In the genomic region with DNA sequence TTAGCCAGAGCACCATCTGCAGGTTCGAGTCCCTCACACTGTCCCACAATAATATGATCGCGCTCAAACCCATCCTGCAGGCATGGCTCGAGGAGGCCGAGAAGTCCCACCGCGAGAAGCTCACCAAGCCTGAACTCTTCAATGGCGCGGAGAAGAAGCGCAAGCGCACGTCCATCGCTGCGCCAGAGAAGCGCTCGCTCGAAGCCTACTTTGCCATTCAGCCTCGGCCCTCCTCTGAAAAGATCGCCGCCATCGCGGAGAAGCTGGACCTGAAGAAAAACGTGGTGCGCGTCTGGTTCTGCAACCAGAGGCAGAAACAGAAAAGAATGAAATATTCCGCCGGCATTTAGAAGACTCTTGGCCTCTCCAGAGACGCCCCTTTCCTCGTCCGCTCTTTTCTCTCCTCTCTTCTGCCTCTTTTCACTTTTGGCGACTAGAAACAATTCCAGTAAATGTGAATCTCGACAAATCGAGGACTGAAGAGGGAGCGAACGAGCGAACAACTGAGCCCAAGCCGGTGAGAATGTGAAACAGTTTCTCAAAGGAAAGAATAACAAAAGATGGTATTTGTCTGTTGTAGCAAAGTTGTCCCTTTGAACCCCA, we compare ENCODE assay signal across 29 cellular contexts. TPM values are rescaled to one million over a fixed set of nuclear protein-coding genes. Genes with fewer than 3 reads are reported as not detected.
DNase-seq lines count a peak whose midpoint lies in the region; ATAC-seq, FAIRE-seq and TF ChIP-seq lines count a peak whose summit lies in the region.
"Had no signal": no experiment of that assay in that cellular context is flagged by ENCODE, and none has a peak within 500 bp of the region (broad histone marks: within the 10 kb centered on the region; RNA-seq: fewer than 3 reads in every experiment).

No MANE protein-coding gene starts in this region.

- no peak overlapping the region for H2AK5ac ChIP-seq in H1 (ENCODE audit: low read depth, low read length)

- H4K20me1 ChIP-seq in H1 (replicated peaks in 1 of 2; ENCODE audit: control insufficient read depth in 1 of 2, insufficient read depth in 2 of 2, low read length in 2 of 2): peaks cover 13 to 16% of the 10 kb centered on the region in 2 experiments
- H4K20me1 ChIP-seq in neural cell (ENCODE audit: insufficient read depth): no peaks in the 10 kb centered on the region
- H4K20me1 ChIP-seq: BLaER1 treated with 17β-estradiol and CSF1 and Interleukin-3, amounts not matched to agents 10 nM and 100 nM had no signal

- no peak overlapping the region for H3K18ac ChIP-seq in H1 (ENCODE audit: extremely low read depth, low read length)

- H2BK20ac ChIP-seq in H1 (ENCODE audit: low read length): no peak overlapping the region

- H3K4me1 ChIP-seq in HUES48 (ENCODE audit: control insufficient read depth, insufficient read depth, low read length) (peaks cover 10% of the 10 kb centered on the region), H1 (replicated peaks in 1 of 4; ENCODE audit: control insufficient read depth in 3 of 4, insufficient read depth in 4 of 4, low read length in 3 of 4) (peaks cover 0 to 12% (median 8%) of the 10 kb centered on the region in 4 experiments; a peak in 6 of 7 replicates), adrenal gland (replicated peaks in 1 of 2) (peaks cover 0 to 9% of the 10 kb centered on the region in 2 donors)
- H3K4me1 ChIP-seq: BLaER1 treated with 17β-estradiol and CSF1 and Interleukin-3, amounts not matched to agents 10 nM and 100 nM had no signal

- H4K8ac ChIP-seq in H1 (ENCODE audit: extremely low read depth, insufficient read depth, low read length): no peak overlapping the region

- H3K4me3 Mint-ChIP-seq in activated CD4-positive, alpha-beta T cell treated with anti-CD3 and anti-CD28 coated beads, Interleukin-2, amount 10 ng/mL, durations not matched to agents 24 days and 14 days: no peak overlapping the region

- peaks cover 100% of the 10 kb centered on the region for H3K27me3 ChIP-seq in HUES48 (ENCODE audit: control insufficient read depth, insufficient read depth, low read length)
- peaks cover 75 to 100% (median 88%) of the 10 kb centered on the region in 4 experiments for H3K27me3 ChIP-seq in H1 (replicated peaks in 1 of 4; ENCODE audit: control insufficient read depth in 3 of 4, extremely low read depth in 1 of 4, insufficient read depth in 3 of 4, low read length in 3 of 4)
- peaks cover 100% of the 10 kb centered on the region for H3K27me3 ChIP-seq in neural cell (ENCODE audit: insufficient read depth, low read depth, low read length)
- H3K27me3 ChIP-seq in adrenal gland: peaks cover 65% of the 10 kb centered on the region
- H3K27me3 ChIP-seq: BLaER1 treated with 17β-estradiol and CSF1 and Interleukin-3, amounts not matched to agents 10 nM and 100 nM had no signal

- POLR2A ChIA-PET in H1 (lab: Charles Lee; ENCODE audit: partially characterized antibody): interaction anchor here (3.4 kb wide), 1 partner anchor 7 kb away, joined by 9 read pairs; no protein-coding TSS in a partner anchor

- intact Hi-C loops in activated CD4-positive, alpha-beta T cell treated with anti-CD3 and anti-CD28 coated beads, Interleukin-2, amount 10 ng/mL, durations not matched to agents 24 days and 14 days (cut with micrococcal nuclease): loop anchor here (2.0 kb wide), 1 partner anchor 14 kb away; no protein-coding TSS in a partner anchor
- intact Hi-C loops in adrenal gland (cut with DNase I): no loop called here

- no peak overlapping the region for H3K56ac ChIP-seq in H1 (replicated peaks; ENCODE audit: insufficient read length, low read depth, low read length)

- H3K4me2 ChIP-seq in H1 (ENCODE audit: insufficient read depth in 1 of 2, low read depth in 2 of 2, low read length in 2 of 2): peak overlapping the region; percentile 65 to 89
- H3K4me2 ChIP-seq in neural cell (ENCODE audit: low read length): no peak overlapping the region
- H3K4me2 ChIP-seq: BLaER1 treated with 17β-estradiol and CSF1 and Interleukin-3, amounts not matched to agents 10 nM and 100 nM had no signal

- peaks cover 10% of the 10 kb centered on the region for H3K4me1 Mint-ChIP-seq in activated CD4-positive, alpha-beta T cell treated with anti-CD3 and anti-CD28 coated beads, Interleukin-2, amount 10 ng/mL, durations not matched to agents 24 days and 14 days

- H3K4ac ChIP-seq in H1 (replicated peaks; ENCODE audit: insufficient read length, low read depth, low read length): no peak overlapping the region

- H3K9ac ChIP-seq in HUES48 (ENCODE audit: low read depth, low read length) (no peak overlapping the region), H1 (replicated peaks in 1 of 4; ENCODE audit: extremely low read depth in 1 of 4, low read depth in 3 of 4, low read length in 3 of 4) (no peak overlapping the region), neural cell (ENCODE audit: low read length) (no peak overlapping the region)
- H3K9ac ChIP-seq: BLaER1 treated with 17β-estradiol and CSF1 and Interleukin-3, amounts not matched to agents 10 nM and 100 nM had no signal

- no peaks in the 10 kb centered on the region for H3K9me2 ChIP-seq in neural cell (ENCODE audit: insufficient read depth, low read length)

- no peak overlapping the region for H2BK15ac ChIP-seq in H1 (ENCODE audit: low read length)

- no peak for DNase-seq in activated CD4-positive, alpha-beta T cell treated with anti-CD3 and anti-CD28 coated beads, Interleukin-2, amount 10 ng/mL, durations not matched to agents 24 days and 14 days
- DNase-seq in activated CD4-positive, alpha-beta T cell treated with anti-CD3 and anti-CD28 coated beads for 4 hours: no peak
- DNase-seq in H1 (ENCODE audit: low read depth in 1 of 2, low spot score in 2 of 2) (peak in 1 of 2 experiments; percentile 58), COR-L47 (lab: John Stamatoyannopoulos, UW) (no peak), adrenal gland (no peak)
- DNase-seq: 8988T; activated CD4-positive, alpha-beta T cell treated with anti-CD3 and anti-CD28 coated beads, Interleukin-2, amount 50 U/mL, for 48 hours; activated effector memory CD4-positive, alpha-beta T cell treated with anti-CD3 and anti-CD28 coated beads, Interleukin-2, amount 50 U/mL, for 16 hours; anterior cingulate cortex; effector CD4-positive, alpha-beta T cell; kidney; MM.1S; NCI-H1694; NCI-H69; stimulated activated CD4-positive, alpha-beta T cell treated with anti-CD3 and anti-CD28 coated beads, Interleukin-4, amount 100 ng/mL, for 1 hour; T-cell had no signal

- no peak overlapping the region for H3K23ac ChIP-seq in H1 (ENCODE audit: insufficient read length)

- no peaks in the 10 kb centered on the region for H3K36me3 ChIP-seq in HUES48 (ENCODE audit: control insufficient read depth, insufficient read depth, low read length)
- peaks cover 0 to 3% (median 0%) of the 10 kb centered on the region in 4 experiments; a peak in 1 of 8 replicates for H3K36me3 ChIP-seq in H1 (ENCODE audit: control insufficient read depth in 2 of 4, insufficient read depth in 4 of 4, low read length in 3 of 4)
- H3K36me3 ChIP-seq in neural cell (ENCODE audit: insufficient read depth, low read length): no peaks in the 10 kb centered on the region
- no peaks in the 10 kb centered on the region for H3K36me3 ChIP-seq in adrenal gland (replicated peaks in 1 of 2)
- H3K36me3 ChIP-seq: BLaER1 treated with 17β-estradiol and CSF1 and Interleukin-3, amounts not matched to agents 10 nM and 100 nM; prostate gland had no signal

- H3K79me2 ChIP-seq in H1 (ENCODE audit: control insufficient read depth in 1 of 2, insufficient read depth in 2 of 2, low read length in 2 of 2) (no peaks in the 10 kb centered on the region), neural cell (replicated peaks; ENCODE audit: insufficient read depth, low read length) (no peaks in the 10 kb centered on the region)

- H3K27ac Mint-ChIP-seq in activated CD4-positive, alpha-beta T cell treated with anti-CD3 and anti-CD28 coated beads, Interleukin-2, amount 10 ng/mL, durations not matched to agents 24 days and 14 days: peak overlapping the region; percentile 54

- H4K91ac ChIP-seq in H1 (replicated peaks; ENCODE audit: insufficient read length, low read length): no peak overlapping the region

- no peak for ATAC-seq in GM19452 (IDR thresholded peaks at IDR 0.05; ENCODE audit: unreplicated experiment)
- ATAC-seq: HCT116, T-cell had no signal

- no peak overlapping the region for H4K5ac ChIP-seq in H1 (ENCODE audit: insufficient read length, low read depth, low read length)

- H3F3A ChIP-seq in neural cell (ENCODE audit: insufficient read depth, low read length, poor library complexity, severe bottlenecking): no peaks in the 10 kb centered on the region

- no peak for TF ChIP-seq EP300 in H1 (IDR thresholded peaks at IDR 0.05; ENCODE audit: borderline replicate concordance in 1 of 2, low read depth in 2 of 2, low read length in 2 of 2)
- TF ChIP-seq EP300 in neural cell (conservative IDR thresholded peaks at IDR 0.05; ENCODE audit: poor library complexity, severe bottlenecking): no peak

- H2AFZ ChIP-seq in H1 (ENCODE audit: low read length) (no peak overlapping the region), neural cell (ENCODE audit: low read depth, low read length) (no peak overlapping the region)

- H2BK120ac ChIP-seq in H1 (replicated peaks; ENCODE audit: low read depth, low read length): no peak overlapping the region

- TF ChIP-seq POLR2A in H1 (IDR thresholded peaks at IDR 0.05; ENCODE audit: control extremely low read depth in 1 of 2, low read depth in 2 of 2, low read length in 2 of 2) (no peak), adrenal gland (IDR thresholded peaks at IDR 0.05) (no peak)

- peaks cover 26% of the 10 kb centered on the region for H3K9me3 Mint-ChIP-seq in activated CD4-positive, alpha-beta T cell treated with anti-CD3 and anti-CD28 coated beads, Interleukin-2, amount 10 ng/mL, durations not matched to agents 24 days and 14 days

- H3K9me3 ChIP-seq in HUES48 (ENCODE audit: control insufficient read depth, insufficient read depth, low read length) (no peaks in the 10 kb centered on the region), H1 (ENCODE audit: insufficient read depth in 2 of 2, low read depth in 1 of 2, low read length in 1 of 2) (no peaks in the 10 kb centered on the region), neural cell (ENCODE audit: low read length) (no peaks in the 10 kb centered on the region), adrenal gland (replicated peaks in 1 of 3) (no peaks in the 10 kb centered on the region)
- H3K9me3 ChIP-seq: prostate gland had no signal

- H2BK5ac ChIP-seq in H1 (ENCODE audit: low read depth, low read length): no peak overlapping the region

- TF ChIP-seq RAD21 in H1 (IDR thresholded peaks at IDR 0.05 in 1 of 2, conservative IDR thresholded peaks at IDR 0.05 in 1 of 2; ENCODE audit: low read depth in 2 of 2, low read length in 2 of 2) (no peak), neural cell (conservative IDR thresholded peaks at IDR 0.05) (no peak)

- 0 out of 2 replicates have a peak overlapping the region, but pooled peaks have one; percentile 40 for H2BK12ac ChIP-seq in H1 (ENCODE audit: low read depth, low read length)

- H3K14ac ChIP-seq in H1 (ENCODE audit: insufficient read length): no peak overlapping the region

- WGBS in H1 (ENCODE audit: extremely low coverage in 1 of 2, insufficient coverage in 1 of 2, insufficient read length in 1 of 2, insufficient replicate concordance in 2 of 2, low coverage in 1 of 2, low lambda C conversion rate in 2 of 2, missing lambda C conversion rate in 1 of 2), 2 experiments: 3% methylated on average over 37 of the region's 37 CpGs; no CpG with 5 or more reads in 1 of the 2 experiments
- 2 to 5% (median 3%) methylated on average over 13 to 37 of the region's 37 CpGs for WGBS in adrenal gland, 4 donors

- CTCF ChIA-PET in H1 (lab: Charles Lee; ENCODE audit: partially characterized antibody): no interaction called here

- FAIRE-seq in H1 (lab: Jason Lieb, UNC): no peak
- FAIRE-seq: D721Med, GM19239, kidney had no signal

- H3K79me1 ChIP-seq in H1 (ENCODE audit: low read depth, low read length): no peaks in the 10 kb centered on the region

- H3K27me3 Mint-ChIP-seq in activated CD4-positive, alpha-beta T cell treated with anti-CD3 and anti-CD28 coated beads, Interleukin-2, amount 10 ng/mL, durations not matched to agents 24 days and 14 days: peaks cover 75% of the 10 kb centered on the region

- H3K36me3 Mint-ChIP-seq in activated CD4-positive, alpha-beta T cell treated with anti-CD3 and anti-CD28 coated beads, Interleukin-2, amount 10 ng/mL, durations not matched to agents 24 days and 14 days (ENCODE audit: low read depth): peaks cover 3% of the 10 kb centered on the region

- H3K23me2 ChIP-seq in H1 (ENCODE audit: low read depth, low read length): peaks cover 15% of the 10 kb centered on the region; the same call in 1 of the 2 replicates

- H3K4me3 ChIP-seq in HUES48 (ENCODE audit: low read depth, low read length) (peak overlapping the region; percentile 42), H1 (ENCODE audit: extremely low read depth in 1 of 4, insufficient read depth in 2 of 4, low read depth in 3 of 4, low read length in 4 of 4) (peak overlapping the region; percentile 5 to 73 (median 12); a peak in 7 of 8 replicates), neural cell (ENCODE audit: low read length) (no peak overlapping the region), adrenal gland (no peak overlapping the region)
- H3K4me3 ChIP-seq: BLaER1 treated with 17β-estradiol and CSF1 and Interleukin-3, amounts not matched to agents 10 nM and 100 nM; prostate gland; skin epidermis had no signal

- H3K27ac ChIP-seq in HUES48 (ENCODE audit: low read depth, low read length) (no peak overlapping the region), H1 (ENCODE audit: low read depth, low read length) (no peak overlapping the region), neural cell (ENCODE audit: low read length) (no peak overlapping the region), adrenal gland (no peak overlapping the region)
- H3K27ac ChIP-seq: BLaER1 treated with 17β-estradiol and CSF1 and Interleukin-3, amounts not matched to agents 10 nM and 100 nM; HL-60; prostate gland; skin epidermis had no signal

- TF ChIP-seq CTCF in H1 (IDR thresholded peaks at IDR 0.05; ENCODE audit: control extremely low read depth in 1 of 3, insufficient read depth in 1 of 3, low read depth in 1 of 3, low read length in 3 of 3) (no peak), neural cell (IDR thresholded peaks at IDR 0.05; ENCODE audit: poor library complexity, severe bottlenecking) (no peak), adrenal gland (IDR thresholded peaks at IDR 0.05) (no peak)

RNA-seq across cellular contexts. Expression of a gene that starts 1.9 kb away (rescaled TPM):
- total RNA-seq in activated CD4-positive, alpha-beta T cell treated with anti-CD3 and anti-CD28 coated beads, Interleukin-2, amount 10 ng/mL, durations not matched to agents 24 days and 14 days: not detected in 2 replicates
- total RNA-seq in H1 (2021; fragmentation: NEBNext Ultra II Directional; extraction: Animal tissue kit (Norgen Biotek cat#: 25700)): not detected in 2 replicates
- polyA plus RNA-seq in H1 (2011; rRNA removed) (not detected in 2 replicates), neural cell (0.24 TPM in 1 of 2 replicates, not detected in the other), adrenal gland (not detected)
- not detected for polyA plus RNA-seq in H1 (2011; cell fraction: cytosol; rRNA removed)
- polyA plus RNA-seq in H1 (2011; cell fraction: nucleus; rRNA removed): not detected
- polyA plus RNA-seq in H1 (2012, experiment 1 of 2): not detected in 4 replicates
- not detected for polyA plus RNA-seq in H1 (2012, experiment 2 of 2)
- polyA plus RNA-seq in H1 (2013, experiment 1 of 2): not detected
- polyA plus RNA-seq in H1 (2013, experiment 2 of 2): not detected
- not detected in 2 replicates for polyA minus RNA-seq in H1 (2011; rRNA and poly(A)+ RNA removed)
- not detected for polyA minus RNA-seq in H1 (2011; cell fraction: cytosol; rRNA and poly(A)+ RNA removed)
- not detected for polyA minus RNA-seq in H1 (2011; cell fraction: nucleus; rRNA and poly(A)+ RNA removed)
- not detected in 2 replicates for polyA minus RNA-seq in neural cell
- total RNA-seq in adrenal gland: not detected
- total RNA-seq: kidney, lung microvascular endothelial cell, myocyte, T-cell, urinary bladder had no signal
- polyA plus RNA-seq: urinary bladder had no signal

Comparison
In these comparisons a context has a peak if more than half of its experiments do, and no peak if none do; other contexts are left out.
1. H3K4me3 ChIP-seq: peak in HUES48 (single experiment) and H1 (4 of 4); none in neural cell (single experiment) and adrenal gland (0 of 4).